ENCODE assay signal across 27 cellular contexts in the genomic region with DNA sequence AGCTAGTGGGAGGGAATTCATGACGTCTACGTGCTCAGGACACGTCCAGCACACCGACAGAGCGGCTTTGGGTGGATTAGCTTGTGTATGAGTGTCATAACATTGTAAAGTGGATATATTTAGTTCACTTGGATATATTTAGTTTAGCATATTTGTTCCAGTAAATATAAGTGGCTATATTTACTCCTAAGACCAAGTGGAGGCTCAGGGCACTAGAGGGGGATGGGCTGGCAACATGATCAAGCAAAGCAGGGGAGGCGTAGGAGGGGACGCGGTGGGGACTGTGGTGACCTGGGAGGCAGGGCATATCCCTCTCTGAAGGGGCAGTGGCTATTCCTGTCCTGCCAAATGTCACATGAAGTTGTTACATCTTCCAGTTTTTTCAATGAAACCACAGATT. TPM values are rescaled to one million over a fixed set of nuclear protein-coding genes. Genes with fewer than 3 reads are reported as not detected.
A peak's percentile ranks its signal among the peaks of the same experiment; 100 is the strongest.
DNase-seq lines count a peak whose midpoint lies in the region; ATAC-seq, FAIRE-seq and TF ChIP-seq lines count a peak whose summit lies in the region.
"Had no signal": no experiment of that assay in that cellular context is flagged by ENCODE, and none has a peak within 500 bp of the region (broad histone marks: within the 10 kb centered on the region; RNA-seq: fewer than 3 reads in every experiment).

No MANE protein-coding gene starts in this region.

- H3K4me3 Mint-ChIP-seq in activated naive CD4-positive, alpha-beta T cell treated with anti-CD3 and anti-CD28 coated beads, Interleukin-2, amount 50 U/mL, for 24 hours, result no peak overlapping the region
- H3K4me3 Mint-ChIP-seq in activated naive CD4-positive, alpha-beta T cell treated with anti-CD3 and anti-CD28 coated beads for 36 hours, result no peak overlapping the region
- H3K4me3 Mint-ChIP-seq: activated CD4-positive, alpha-beta T cell treated with anti-CD3 and anti-CD28 coated beads, Interleukin-2, amount 10 ng/mL, durations not matched to agents 7 days and 5 days; activated CD8-positive, alpha-beta memory T cell treated with anti-CD3 and anti-CD28 coated beads, Interleukin-2, amount 10 ng/mL, durations not matched to agents 7 days and 5 days; dendritic cell treated with granulocyte-macrophage colony-stimulating factor and Interleukin-4, amounts not matched to agents 40 ng/mL and 50 ng/mL, for 4 days had no signal

- CTCF ChIA-PET in activated naive CD4-positive, alpha-beta T cell treated with anti-CD3 and anti-CD28 coated beads for 36 hours (lab: Charles Lee), result no interaction called here

- TF ChIP-seq CTCF in left ventricle myocardium inferior (IDR thresholded peaks at IDR 0.05; ENCODE audit: borderline replicate concordance), result no peak
- TF ChIP-seq CTCF in D721Med (IDR thresholded peaks at IDR 0.05; ENCODE audit: insufficient read depth, missing control alignments), result no peak

- no peak for ATAC-seq in aorta (ENCODE audit: low FRiP score)
- no peak for ATAC-seq in HG02885 (IDR thresholded peaks at IDR 0.05; ENCODE audit: poor library complexity, unreplicated experiment)
- ATAC-seq: A549; activated CD8-positive, alpha-beta memory T cell treated with anti-CD3 and anti-CD28 coated beads, Interleukin-2, amount 10 ng/mL, durations not matched to agents 7 days and 5 days; left lobe of liver; mucosa of descending colon had no signal

- peaks cover 52% of the 10 kb centered on the region for H3K4me1 ChIP-seq in left ventricle myocardium inferior
- no peaks in the 10 kb centered on the region for H3K4me1 ChIP-seq in aorta (ENCODE audit: control insufficient read depth in 1 of 2, insufficient read depth in 2 of 2, low read length in 2 of 2)
- H3K4me1 ChIP-seq: A549, Caco-2 had no signal

- no peaks in the 10 kb centered on the region for H3K9me3 ChIP-seq in left ventricle myocardium inferior (replicated peaks)
- no peaks in the 10 kb centered on the region for H3K9me3 ChIP-seq in aorta (ENCODE audit: control insufficient read depth, low read length)
- H3K9me3 ChIP-seq: A549, Caco-2, mucosa of descending colon, stomach, upper lobe of left lung had no signal

- peaks cover 3% of the 10 kb centered on the region for H3K4me1 Mint-ChIP-seq in activated naive CD4-positive, alpha-beta T cell treated with anti-CD3 and anti-CD28 coated beads, Interleukin-2, amount 50 U/mL, for 24 hours
- no peaks in the 10 kb centered on the region for H3K4me1 Mint-ChIP-seq in activated naive CD4-positive, alpha-beta T cell treated with anti-CD3 and anti-CD28 coated beads for 36 hours (ENCODE audit: low read depth)

- H3K27ac ChIP-seq in left ventricle myocardium inferior (replicated peaks), result peak overlapping the region; percentile 85
- H3K27ac ChIP-seq in aorta (ENCODE audit: low read depth in 1 of 2, low read length in 2 of 2), result no peak overlapping the region
- H3K27ac ChIP-seq: A549, PC-9, upper lobe of left lung, WERI-Rb-1 had no signal

- peak overlapping the region; percentile 68 for H3K27ac Mint-ChIP-seq in activated naive CD4-positive, alpha-beta T cell treated with anti-CD3 and anti-CD28 coated beads, Interleukin-2, amount 50 U/mL, for 24 hours
- H3K27ac Mint-ChIP-seq in activated naive CD4-positive, alpha-beta T cell treated with anti-CD3 and anti-CD28 coated beads for 36 hours, result no peak overlapping the region
- H3K27ac Mint-ChIP-seq: activated CD4-positive, alpha-beta T cell treated with anti-CD3 and anti-CD28 coated beads, Interleukin-2, amount 10 ng/mL, durations not matched to agents 7 days and 5 days; activated CD8-positive, alpha-beta memory T cell treated with anti-CD3 and anti-CD28 coated beads, Interleukin-2, amount 10 ng/mL, durations not matched to agents 7 days and 5 days; dendritic cell treated with granulocyte-macrophage colony-stimulating factor and Interleukin-4, amounts not matched to agents 40 ng/mL and 50 ng/mL, for 4 days had no signal

- H3K27me3 ChIP-seq in left ventricle myocardium inferior (ENCODE audit: low read depth) (no peaks in the 10 kb centered on the region), aorta (ENCODE audit: control insufficient read depth in 1 of 2, insufficient read depth in 2 of 2, low read length in 1 of 2) (no peaks in the 10 kb centered on the region)
- H3K27me3 ChIP-seq: upper lobe of left lung had no signal

- no peak overlapping the region for H3K4me3 ChIP-seq in left ventricle myocardium inferior
- H3K4me3 ChIP-seq in aorta (ENCODE audit: low read length in 2 of 2), result no peak overlapping the region
- H3K4me3 ChIP-seq: A549, mucosa of descending colon, PC-9, stomach, upper lobe of left lung had no signal

- no peak for DNase-seq in activated naive CD4-positive, alpha-beta T cell treated with anti-CD3 and anti-CD28 coated beads for 36 hours
- no peak for DNase-seq in left ventricle myocardium inferior
- peak; percentile 50 for DNase-seq in posterior vena cava (ENCODE audit: low spot score)
- peak; percentile 45 to 64 for DNase-seq in aorta
- DNase-seq in D721Med (ENCODE audit: insufficient read length, low spot score), result no peak
- no peak for DNase-seq in NOMO-1 (lab: John Stamatoyannopoulos, UW; ENCODE audit: unreplicated experiment in 2 of 2)
- DNase-seq: activated CD4-positive, alpha-beta T cell treated with anti-CD3 and anti-CD28 coated beads, Interleukin-2, amount 10 ng/mL, durations not matched to agents 7 days and 5 days; activated CD8-positive, alpha-beta memory T cell treated with anti-CD3 and anti-CD28 coated beads, Interleukin-2, amount 10 ng/mL, durations not matched to agents 7 days and 5 days; Caco-2; NCI-H187; NCI-H226; NCI-H82; PC-9; stomach; WERI-Rb-1 had no signal

- peaks cover 31% of the 10 kb centered on the region for H3K36me3 Mint-ChIP-seq in activated naive CD4-positive, alpha-beta T cell treated with anti-CD3 and anti-CD28 coated beads, Interleukin-2, amount 50 U/mL, for 24 hours
- peaks cover 35% of the 10 kb centered on the region for H3K36me3 Mint-ChIP-seq in activated naive CD4-positive, alpha-beta T cell treated with anti-CD3 and anti-CD28 coated beads for 36 hours (ENCODE audit: low read depth)
- H3K36me3 Mint-ChIP-seq: activated CD8-positive, alpha-beta memory T cell treated with anti-CD3 and anti-CD28 coated beads, Interleukin-2, amount 10 ng/mL, durations not matched to agents 7 days and 5 days had no signal

- H3K36me3 ChIP-seq in left ventricle myocardium inferior (no peaks in the 10 kb centered on the region), aorta (ENCODE audit: control insufficient read depth in 1 of 2, insufficient read depth in 2 of 2, low read length in 1 of 2) (no peaks in the 10 kb centered on the region)
- H3K36me3 ChIP-seq: stomach, upper lobe of left lung, WERI-Rb-1 had no signal

- no peak for FAIRE-seq in D721Med (lab: Jason Lieb, UNC)
- FAIRE-seq: A549 had no signal

- no peaks in the 10 kb centered on the region for H3K9me3 Mint-ChIP-seq in activated naive CD4-positive, alpha-beta T cell treated with anti-CD3 and anti-CD28 coated beads, Interleukin-2, amount 50 U/mL, for 24 hours
- H3K9me3 Mint-ChIP-seq in activated naive CD4-positive, alpha-beta T cell treated with anti-CD3 and anti-CD28 coated beads for 36 hours, result no peaks in the 10 kb centered on the region
- H3K9me3 Mint-ChIP-seq: activated CD4-positive, alpha-beta T cell treated with anti-CD3 and anti-CD28 coated beads, Interleukin-2, amount 10 ng/mL, durations not matched to agents 7 days and 5 days; dendritic cell treated with granulocyte-macrophage colony-stimulating factor and Interleukin-4, amounts not matched to agents 40 ng/mL and 50 ng/mL, for 4 days had no signal

- no peaks in the 10 kb centered on the region for H3K27me3 Mint-ChIP-seq in activated naive CD4-positive, alpha-beta T cell treated with anti-CD3 and anti-CD28 coated beads, Interleukin-2, amount 50 U/mL, for 24 hours
- no peaks in the 10 kb centered on the region for H3K27me3 Mint-ChIP-seq in activated naive CD4-positive, alpha-beta T cell treated with anti-CD3 and anti-CD28 coated beads for 36 hours (ENCODE audit: low read depth)
- H3K27me3 Mint-ChIP-seq: activated CD4-positive, alpha-beta T cell treated with anti-CD3 and anti-CD28 coated beads, Interleukin-2, amount 10 ng/mL, durations not matched to agents 7 days and 5 days; activated CD8-positive, alpha-beta memory T cell treated with anti-CD3 and anti-CD28 coated beads, Interleukin-2, amount 10 ng/mL, durations not matched to agents 7 days and 5 days; dendritic cell treated with granulocyte-macrophage colony-stimulating factor and Interleukin-4, amounts not matched to agents 40 ng/mL and 50 ng/mL, for 4 days had no signal

- intact Hi-C loops in activated naive CD4-positive, alpha-beta T cell treated with anti-CD3 and anti-CD28 coated beads for 36 hours (cut with micrococcal nuclease), result no loop called here
- intact Hi-C loops in left ventricle myocardium inferior (cut with micrococcal nuclease) (no loop called here), posterior vena cava (cut with DNase I) (no loop called here), aorta (cut with DNase I) (no loop called here)

- 39 to 43% methylated on average over 8 of the region's 8 CpGs for WGBS in aorta, 2 donors

RNA-seq across cellular contexts. Expression of gene EDN2, which starts 51.8 kb away (rescaled TPM):
- total RNA-seq in activated naive CD4-positive, alpha-beta T cell treated with anti-CD3 and anti-CD28 coated beads for 36 hours, result not detected
- total RNA-seq in left ventricle myocardium inferior, result 0.47 TPM
- total RNA-seq in posterior vena cava, result not detected
- total RNA-seq in aorta, result 1 to 10 TPM in 1 of 2 donors, under 1 TPM in 1; 0.36 to 1.5 TPM
- polyA plus RNA-seq in aorta, result 1 to 10 TPM in 1 of 2 donors, not detected in 1; 2.3 TPM
- total RNA-seq: activated CD4-positive, alpha-beta T cell treated with anti-CD3 and anti-CD28 coated beads, Interleukin-2, amount 10 ng/mL, durations not matched to agents 7 days and 5 days; activated CD8-positive, alpha-beta memory T cell treated with anti-CD3 and anti-CD28 coated beads, Interleukin-2, amount 10 ng/mL, durations not matched to agents 7 days and 5 days; Caco-2; fibroblast of lung; left lobe of liver; LHCN-M2; pulmonary artery endothelial cell; SK-MEL-5; T-helper 2 cell treated with Interferon-gamma antibody and Interleukin-4, amounts not matched to agents 100 ng/mL and 5 ng/mL, for 36 hours had no signal
- polyA plus RNA-seq: fibroblast of lung had no signal

Comparison
In these comparisons a context has a peak if more than half of its experiments do, and no peak if none do; other contexts are left out.
1. DNase-seq: peak in posterior vena cava (single experiment) and aorta (2 of 2); none in activated naive CD4-positive, alpha-beta T cell treated with anti-CD3 and anti-CD28 coated beads for 36 hours (single experiment), left ventricle myocardium inferior (single experiment), D721Med (single experiment) and NOMO-1 (0 of 2).